Comparison of ENCODE assay signal across 8 cellular contexts in genomic region chr18:80154293-80154692, GRCh38. TPM values are rescaled to one million over a fixed set of nuclear protein-coding genes. Genes with fewer than 3 reads are reported as not detected.
A peak's percentile ranks its signal among the peaks of the same experiment; 100 is the strongest.
DNase-seq lines count a peak whose midpoint lies in the region; ATAC-seq, FAIRE-seq and TF ChIP-seq lines count a peak whose summit lies in the region.

No MANE protein-coding gene starts in this region.

- H3K36me3 ChIP-seq in OCI-LY3 (replicated peaks; ENCODE audit: low read depth, low read length) (peaks cover 1% of the 10 kb centered on the region), small intestine (ENCODE audit: control insufficient read depth in 2 of 2, insufficient read depth in 2 of 2, low read length in 2 of 2) (no peaks in the 10 kb centered on the region)

- peak overlapping the region; percentile 21 for H3K4me2 ChIP-seq in OCI-LY3 (ENCODE audit: low read length)

- TF ChIP-seq CTCF in OCI-LY3 (IDR thresholded peaks at IDR 0.05; ENCODE audit: low read depth, low read length) (peak; percentile 88), choroid plexus epithelial cell (conservative IDR thresholded peaks at IDR 0.05; ENCODE audit: low read depth, low read length) (peak; percentile 69)

- no peak overlapping the region for H3K9ac ChIP-seq in OCI-LY3 (ENCODE audit: low read length)

- H4K20me1 ChIP-seq in OCI-LY3 (ENCODE audit: insufficient read depth, low read length) = peaks cover 18% of the 10 kb centered on the region; the same call in 1 of the 2 replicates

- 69 to 74% (median 74%) methylated on average over 6 of the region's 6 CpGs for WGBS in small intestine, 3 donors

- peak; percentile 15 for DNase-seq in stimulated activated naive CD4-positive, alpha-beta T cell treated with Interleukin-2 at 50 U/mL for 16 hours (lab: John Stamatoyannopoulos, UW)
- DNase-seq in stimulated activated naive CD4-positive, alpha-beta T cell (lab: John Stamatoyannopoulos, UW) = no peak
- DNase-seq in choroid plexus epithelial cell (ENCODE audit: low read depth) = peak; percentile 46
- DNase-seq in small intestine = peak; percentile 7
- DNase-seq in NCI-H2227 (lab: John Stamatoyannopoulos, UW; ENCODE audit: unreplicated experiment) = no peak
- no peak for DNase-seq in anterior cingulate cortex (lab: John Stamatoyannopoulos, UW)

- H3K9me3 ChIP-seq in OCI-LY3 (ENCODE audit: insufficient read depth, low read length) (no peaks in the 10 kb centered on the region), small intestine (ENCODE audit: control insufficient read depth, low read depth) (no peaks in the 10 kb centered on the region)

- H2AFZ ChIP-seq in OCI-LY3 (ENCODE audit: low read depth, low read length) = no peak overlapping the region

- H3K4me1 ChIP-seq in OCI-LY3 (ENCODE audit: low read length) (peaks cover 15% of the 10 kb centered on the region), small intestine (ENCODE audit: control insufficient read depth in 2 of 2, insufficient read depth in 1 of 2, low read depth in 1 of 2, low read length in 1 of 2) (no peaks in the 10 kb centered on the region)

- no peaks in the 10 kb centered on the region for H3K27me3 ChIP-seq in OCI-LY3 (ENCODE audit: low read depth, low read length)
- H3K27me3 ChIP-seq in small intestine (ENCODE audit: control insufficient read depth in 2 of 2, insufficient read depth in 2 of 2, low read length in 2 of 2) = no peaks in the 10 kb centered on the region

- peak; percentile 71 for ATAC-seq in HG02623 (IDR thresholded peaks at IDR 0.05; ENCODE audit: unreplicated experiment)

- FAIRE-seq in small intestine (lab: Jason Lieb, UNC) = no peak

- no peak overlapping the region for H3K4me3 ChIP-seq in OCI-LY3 (ENCODE audit: low read length)
- no peak overlapping the region for H3K4me3 ChIP-seq in choroid plexus epithelial cell (ENCODE audit: low read depth, low read length)
- H3K4me3 ChIP-seq in small intestine (ENCODE audit: low read depth in 1 of 2, low read length in 2 of 2) = no peak overlapping the region

- no peak overlapping the region for H3K27ac ChIP-seq in OCI-LY3 (ENCODE audit: low read length)
- no peak overlapping the region for H3K27ac ChIP-seq in small intestine (ENCODE audit: low read depth in 1 of 2, low read length in 1 of 2)

- no peaks in the 10 kb centered on the region for H3K79me2 ChIP-seq in OCI-LY3 (ENCODE audit: low read length)

RNA-seq across cellular contexts. Expression of gene ADNP2, which starts 45.2 kb away (rescaled TPM):
- 1 to 10 TPM; 6.5 to 8.5 (median 7.2) TPM for polyA plus RNA-seq in small intestine

Comparison
In these comparisons a context has a peak if more than half of its experiments do, and no peak if none do; other contexts are left out.
1. DNase-seq: peak in stimulated activated naive CD4-positive, alpha-beta T cell treated with Interleukin-2 at 50 U/mL for 16 hours (single experiment), choroid plexus epithelial cell (single experiment) and small intestine (single experiment); none in stimulated activated naive CD4-positive, alpha-beta T cell (0 of 6), NCI-H2227 (single experiment) and anterior cingulate cortex (0 of 58).